Comparison of ENCODE assay signal across 8 cellular contexts in genomic region chr1:167439301-167439988, GRCh38.
DNase-seq lines count a peak whose midpoint lies in the region; ATAC-seq, FAIRE-seq and TF ChIP-seq lines count a peak whose summit lies in the region.

No MANE protein-coding gene starts in this region.

- H3K9me3 ChIP-seq in GM12878 (replicated peaks; ENCODE audit: control insufficient read depth, insufficient read depth, low read length) (no peaks in the 10 kb centered on the region; the same call in 2 of the 3 replicates), iPS-20b (ENCODE audit: insufficient read depth, low read depth, low read length) (no peaks in the 10 kb centered on the region), gastrocnemius medialis (no peaks in the 10 kb centered on the region)

- no peak for FAIRE-seq in GM12878 (lab: Jason Lieb, UNC)

- H3K27ac ChIP-seq in GM12878 (ENCODE audit: control insufficient read depth, insufficient read depth): no peak overlapping the region
- no peak overlapping the region for H3K27ac ChIP-seq in iPS-20b (ENCODE audit: low read length)
- H3K27ac ChIP-seq in gastrocnemius medialis: no peak overlapping the region

- SMC1A ChIA-PET in GM12878 (lab: Charles Lee; ENCODE audit: uncharacterized antibody, unreplicated experiment): interaction anchor here (0.6 to 2.3 kb wide), 5 partner anchors 95 to 530 kb away, joined by 3 to 12 read pairs (median 4); no protein-coding TSS in a partner anchor

- no peaks in the 10 kb centered on the region for H3K36me3 ChIP-seq in GM12878 (ENCODE audit: control insufficient read depth in 2 of 2, insufficient read depth in 2 of 2, low read length in 1 of 2)
- H3K36me3 ChIP-seq in iPS-20b (ENCODE audit: insufficient read depth, low read depth, low read length): no peaks in the 10 kb centered on the region
- H3K36me3 ChIP-seq in gastrocnemius medialis: no peaks in the 10 kb centered on the region

- H3K9ac ChIP-seq in GM12878 (ENCODE audit: control insufficient read depth, insufficient read depth, low read length) (peak overlapping the region; percentile 51; the same call in 1 of the 2 replicates), iPS-20b (ENCODE audit: low read depth, low read length) (peak overlapping the region; percentile 52; the same call in 1 of the 2 replicates)

- H4K20me1 ChIP-seq in GM12878 (ENCODE audit: control insufficient read depth, insufficient read depth): no peaks in the 10 kb centered on the region

- DNase-seq in AG09319 (ENCODE audit: extremely low read depth, low read depth) (no peak), NCI-H345 treated with DMSO at 0.1 percent for 48 hours (lab: John Stamatoyannopoulos, UW; ENCODE audit: unreplicated experiment) (peak; percentile 34), GM12878 (ENCODE audit: low read depth, low spot score) (no peak), gastrocnemius medialis (no peak), posterior vena cava (ENCODE audit: low spot score) (no peak)

- ATAC-seq in GM12878 (peak; percentile 64), gastrocnemius medialis (no peak), HG03135 (IDR thresholded peaks at IDR 0.05; ENCODE audit: unreplicated experiment) (no peak)

- in situ Hi-C loops in GM12878 (cut with MboI) (no loop called here), gastrocnemius medialis (cut with MboI; ENCODE audit: low sequenced_read_pairs in 4 of 4) (no loop called here)

- no peak for TF ChIP-seq POLR2A in GM12878 (IDR thresholded peaks at IDR 0.05; ENCODE audit: low read depth, low read length)
- no peak for TF ChIP-seq POLR2A in gastrocnemius medialis (IDR thresholded peaks at IDR 0.05)

- no peak for TF ChIP-seq EP300 in GM12878 (IDR thresholded peaks at IDR 0.05; ENCODE audit: borderline replicate concordance in 1 of 2, control insufficient read depth in 1 of 2, low read depth in 2 of 2, low read length in 2 of 2)

- H3K4me2 ChIP-seq in GM12878 (ENCODE audit: control insufficient read depth, insufficient read depth): peak overlapping the region; percentile 95

- RAD21 ChIA-PET in GM12878 (lab: Charles Lee; ENCODE audit: unreplicated experiment): interaction anchor here (0.6 to 2.6 kb wide), 5 partner anchors 15 to 174 kb away, joined by 3 to 10 read pairs (median 7); no protein-coding TSS in a partner anchor

- CTCF ChIA-PET in GM12878 (lab: Yijun Ruan, JAX): interaction anchor here (0.6 to 5.5 kb wide), 9 partner anchors 30 to 389 kb away, joined by 3 to 55 read pairs (median 3); partner anchors contain the start of gene POU2F1

- WGBS in GM12878 (ENCODE audit: insufficient coverage, insufficient replicate concordance, low lambda C conversion rate, missing lambda C conversion rate): 4% methylated on average over 49 of the region's 49 CpGs

- no peaks in the 10 kb centered on the region for H3K79me2 ChIP-seq in GM12878 (ENCODE audit: control insufficient read depth, insufficient read depth, low read length)

- H3K4me1 ChIP-seq in GM12878 (ENCODE audit: control insufficient read depth, insufficient read depth, low read length) (peaks cover 8% of the 10 kb centered on the region), iPS-20b (ENCODE audit: insufficient read depth, low read length) (peaks cover 3% of the 10 kb centered on the region; the same call in 1 of the 2 replicates), gastrocnemius medialis (peaks cover 0 to 12% of the 10 kb centered on the region in 2 donors)

- TF ChIP-seq CTCF in AG09319 (IDR thresholded peaks at IDR 0.05; ENCODE audit: low read depth, low read length): peak; percentile 25
- peak; percentile 26; the same call in 1 of the 3 replicates for TF ChIP-seq CTCF in GM12872 (IDR thresholded peaks at IDR 0.05; ENCODE audit: insufficient read depth, low read depth, low read length)
- peak in 2 of 3 experiments; percentile 18 to 22; a peak in 2 of 6 replicates for TF ChIP-seq CTCF in GM12878 (IDR thresholded peaks at IDR 0.05 in 2 of 3, conservative IDR thresholded peaks at IDR 0.05 in 1 of 3; ENCODE audit: control insufficient read depth in 2 of 3, extremely low read depth in 1 of 3, insufficient read depth in 1 of 3, low read depth in 3 of 3, low read length in 3 of 3)
- TF ChIP-seq CTCF in gastrocnemius medialis (IDR thresholded peaks at IDR 0.05 in 4 of 5, conservative IDR thresholded peaks at IDR 0.05 in 1 of 5): no peak

- H3K4me3 ChIP-seq in GM12878 (peak overlapping the region; percentile 42; the same call in 1 of the 2 replicates), iPS-20b (ENCODE audit: low read length) (peak overlapping the region; percentile 72), gastrocnemius medialis (peak overlapping the region; percentile 44 to 57 (median 51))

- H2AFZ ChIP-seq in GM12878 (ENCODE audit: control insufficient read depth, low read depth, low read length): peak overlapping the region; percentile 82

- no peak for TF ChIP-seq RAD21 in GM12878 (IDR thresholded peaks at IDR 0.05; ENCODE audit: insufficient read depth, low read depth, low read length)

- H3K27me3 ChIP-seq in GM12878 (replicated peaks in 1 of 2; ENCODE audit: control insufficient read depth in 2 of 2, insufficient read depth in 2 of 2, low read length in 1 of 2): peaks cover 0 to 3% of the 10 kb centered on the region in 2 experiments; a peak in 1 of 4 replicates
- H3K27me3 ChIP-seq in iPS-20b (ENCODE audit: insufficient read depth, low read length): peaks cover 35% of the 10 kb centered on the region
- peaks cover 0 to 7% (median 0%) of the 10 kb centered on the region in 3 donors for H3K27me3 ChIP-seq in gastrocnemius medialis

- no TSS peak for BruUV-seq in GM12878 (replicated peaks; lab: Mats Ljungman, UMichigan)

- POLR2A ChIA-PET in GM12878 (lab: Charles Lee): no interaction called here

- intact Hi-C loops in GM12878 (cut with micrococcal nuclease; ENCODE audit: unreplicated experiment) (no loop called here), gastrocnemius medialis (cut with DNase I; ENCODE audit: low total_unique reads) (no loop called here), posterior vena cava (cut with DNase I) (no loop called here)

TF ChIP-seq in GM12878, 131 proteins besides CTCF, POLR2A, EP300 and RAD21 (continues in another document):
- TF ChIP-seq MXI1 (IDR thresholded peaks at IDR 0.05; ENCODE audit: low read depth, low read length): peak; percentile 90
- peak; percentile 49; the same call in 1 of the 2 replicates for TF ChIP-seq NKRF (conservative IDR thresholded peaks at IDR 0.05)
- TF ChIP-seq RAD51 (IDR thresholded peaks at IDR 0.05): no peak
- no peak for TF ChIP-seq SIN3A (IDR thresholded peaks at IDR 0.05; ENCODE audit: low read depth, low read length)
- peak; percentile 51 for TF ChIP-seq MYC (IDR thresholded peaks at IDR 0.05; ENCODE audit: insufficient read depth, insufficient read length, insufficient replicate concordance, low read length, severe bottlenecking)
- TF ChIP-seq BMI1 (IDR thresholded peaks at IDR 0.05; ENCODE audit: borderline replicate concordance): no peak
- TF ChIP-seq EGR1 (IDR thresholded peaks at IDR 0.05; ENCODE audit: borderline replicate concordance in 1 of 2, low read depth in 2 of 2, low read length in 2 of 2): peak in 1 of 2 experiments; percentile 78; a peak in 1 of 3 replicates
- TF ChIP-seq IKZF1 (conservative IDR thresholded peaks at IDR 0.05): 0 out of 2 replicates have a peak, but pooled peaks have one; percentile 13
- no peak for TF ChIP-seq MTA3 (IDR thresholded peaks at IDR 0.05; ENCODE audit: borderline replicate concordance, low read length)
- no peak for TF ChIP-seq CHD4 (IDR thresholded peaks at IDR 0.05)
- TF ChIP-seq EZH2 (IDR thresholded peaks at IDR 0.05; ENCODE audit: borderline replicate concordance, control insufficient read depth, low read depth, low read length): no peak
- TF ChIP-seq BHLHE40 (IDR thresholded peaks at IDR 0.05; ENCODE audit: borderline replicate concordance in 1 of 2, low read depth in 2 of 2, low read length in 1 of 2): peak in 1 of 2 experiments; percentile 37; a peak in 1 of 4 replicates
- no peak for TF ChIP-seq USF2 (IDR thresholded peaks at IDR 0.05; ENCODE audit: borderline replicate concordance, low read depth, low read length)
- TF ChIP-seq CREB1 (IDR thresholded peaks at IDR 0.05; ENCODE audit: low read depth): no peak
- TF ChIP-seq MAX (IDR thresholded peaks at IDR 0.05; ENCODE audit: low read depth, low read length): 0 out of 2 replicates have a peak, but pooled peaks have one; percentile 49

Comparison
In these comparisons a context has a peak if more than half of its experiments do, and no peak if none do; other contexts are left out.
1. CTCF ChIP-seq: peak in AG09319 (single experiment), GM12872 (single experiment) and GM12878 (2 of 3); none in gastrocnemius medialis (0 of 5).
2. Peak in every context shown above with its lines, with median percentiles within 50 percentile points of each other: H3K4me3 ChIP-seq.